ENCODE assay signal across 1 cellular context in genomic region chr2:240560084-240560479, GRCh38.
A peak's percentile ranks its signal among the peaks of the same experiment; 100 is the strongest.
TF ChIP-seq lines count a peak whose summit lies in the region.

TSS of gene DUSP28 (plus strand) at chr2:240560357. CDS start at chr2:240560685, 328 bp downstream.

TF ChIP-seq in HepG2, 621 proteins besides CTCF, POLR2A, EP300 and RAD21 (continued from another document and continues in another):
- peak; percentile 72 for TF ChIP-seq NFAT5 (CRISPR knock-in tag; IDR thresholded peaks at IDR 0.05)
- TF ChIP-seq NR0B2 (CRISPR knock-in tag; IDR thresholded peaks at IDR 0.05): peak; percentile 93
- TF ChIP-seq CC2D1A (CRISPR knock-in tag; IDR thresholded peaks at IDR 0.05): 0 out of 2 replicates have a peak, but pooled peaks have one; percentile 53
- TF ChIP-seq ZNF879 (CRISPR knock-in tag; IDR thresholded peaks at IDR 0.05): no peak; the same call in 1 of the 2 replicates
- no peak for TF ChIP-seq ZNF142 (CRISPR knock-in tag; IDR thresholded peaks at IDR 0.05)
- no peak for TF ChIP-seq ARNT2 (CRISPR knock-in tag; IDR thresholded peaks at IDR 0.05; ENCODE audit: low read depth)
- TF ChIP-seq ZNF710 (CRISPR knock-in tag; IDR thresholded peaks at IDR 0.05; ENCODE audit: borderline replicate concordance): peak; percentile 53; the same call in 1 of the 2 replicates
- TF ChIP-seq ZBTB44 (CRISPR knock-in tag; IDR thresholded peaks at IDR 0.05): no peak
- TF ChIP-seq ZNF776 (CRISPR knock-in tag; IDR thresholded peaks at IDR 0.05): no peak
- TF ChIP-seq ZFP41 (CRISPR knock-in tag; IDR thresholded peaks at IDR 0.05; ENCODE audit: borderline replicate concordance): peak; percentile 77; the same call in 1 of the 2 replicates
- TF ChIP-seq ZFP37 (CRISPR knock-in tag; IDR thresholded peaks at IDR 0.05; ENCODE audit: borderline replicate concordance): peak; percentile 72; the same call in 1 of the 2 replicates
- no peak for TF ChIP-seq TRIM24 (CRISPR knock-in tag; IDR thresholded peaks at IDR 0.05)
- peak; percentile 81; the same call in 1 of the 2 replicates for TF ChIP-seq FOXC1 (CRISPR knock-in tag; IDR thresholded peaks at IDR 0.05; ENCODE audit: borderline replicate concordance)
- TF ChIP-seq JDP2 (CRISPR knock-in tag; IDR thresholded peaks at IDR 0.05; ENCODE audit: borderline replicate concordance): peak; percentile 76; the same call in 1 of the 2 replicates
- no peak; the same call in 1 of the 2 replicates for TF ChIP-seq ZNF770 (CRISPR knock-in tag; IDR thresholded peaks at IDR 0.05)
- TF ChIP-seq HIVEP1 (CRISPR knock-in tag; IDR thresholded peaks at IDR 0.05): 0 out of 2 replicates have a peak, but pooled peaks have one; percentile 33
- no peak for TF ChIP-seq HNRNPK (IDR thresholded peaks at IDR 0.05; ENCODE audit: low read depth, low read length, poor library complexity, severe bottlenecking)
- TF ChIP-seq MIXL1 (CRISPR knock-in tag; IDR thresholded peaks at IDR 0.05): peak; percentile 60; the same call in 1 of the 2 replicates
- peak; percentile 33; the same call in 1 of the 2 replicates for TF ChIP-seq ZNF780A (CRISPR knock-in tag; IDR thresholded peaks at IDR 0.05)
- no peak for TF ChIP-seq ARNT (IDR thresholded peaks at IDR 0.05)
- no peak for TF ChIP-seq USF2 (IDR thresholded peaks at IDR 0.05; ENCODE audit: low read depth, low read length)
- no peak for TF ChIP-seq USF2 (CRISPR knock-in tag; IDR thresholded peaks at IDR 0.05; ENCODE audit: borderline replicate concordance)
- TF ChIP-seq NCOA2 (CRISPR knock-in tag; IDR thresholded peaks at IDR 0.05): no peak
- TF ChIP-seq ZNF598 (CRISPR knock-in tag; IDR thresholded peaks at IDR 0.05; ENCODE audit: borderline replicate concordance): peak; percentile 17; the same call in 1 of the 2 replicates
- peak; percentile 73 for TF ChIP-seq GATAD2A (CRISPR knock-in tag; IDR thresholded peaks at IDR 0.05)
- TF ChIP-seq JARID2 (CRISPR knock-in tag; IDR thresholded peaks at IDR 0.05; ENCODE audit: insufficient replicate concordance): no peak
- peak; percentile 69; the same call in 1 of the 2 replicates for TF ChIP-seq MTA1 (CRISPR knock-in tag; IDR thresholded peaks at IDR 0.05; ENCODE audit: borderline replicate concordance)
- peak; percentile 45 for TF ChIP-seq HBP1 (CRISPR knock-in tag; IDR thresholded peaks at IDR 0.05; ENCODE audit: low read depth)
- no peak for TF ChIP-seq MAFK (conservative IDR thresholded peaks at IDR 0.05 in 1 of 2, IDR thresholded peaks at IDR 0.05 in 1 of 2; ENCODE audit: low read length in 2 of 2)
- TF ChIP-seq MTA3 (CRISPR knock-in tag; IDR thresholded peaks at IDR 0.05): no peak
